In genomic region chr1:224733021-224733911, GRCh38 we compare ENCODE assay signal across 8 cellular contexts.
DNase-seq lines count a peak whose midpoint lies in the region; ATAC-seq, FAIRE-seq and TF ChIP-seq lines count a peak whose summit lies in the region.

No MANE protein-coding gene starts in this region.

- TF ChIP-seq POLR2A in suprapubic skin (IDR thresholded peaks at IDR 0.05) (no peak), esophagus muscularis mucosa (IDR thresholded peaks at IDR 0.05; ENCODE audit: low read depth) (no peak)

- in situ Hi-C loops in GM23248 (cut with MboI) = no loop called here

- TF ChIP-seq CTCF in fibroblast of villous mesenchyme (IDR thresholded peaks at IDR 0.05; ENCODE audit: insufficient read depth, low read depth, low read length) = no peak
- no peak for TF ChIP-seq CTCF in suprapubic skin (IDR thresholded peaks at IDR 0.05)
- TF ChIP-seq CTCF in esophagus muscularis mucosa (IDR thresholded peaks at IDR 0.05) = no peak

- no peaks in the 10 kb centered on the region for H3K79me2 ChIP-seq in GM23248 (ENCODE audit: insufficient read depth)

- H3K4me1 ChIP-seq in GM23248 (ENCODE audit: insufficient read depth) = peaks cover 42% of the 10 kb centered on the region
- peaks cover 45% of the 10 kb centered on the region for H3K4me1 ChIP-seq in suprapubic skin
- H3K4me1 ChIP-seq in small intestine (ENCODE audit: control insufficient read depth in 2 of 2, insufficient read depth in 1 of 2, low read depth in 1 of 2, low read length in 1 of 2) = no peaks in the 10 kb centered on the region
- H3K4me1 ChIP-seq in esophagus muscularis mucosa = peaks cover 22 to 40% (median 35%) of the 10 kb centered on the region in 4 donors

- H4K20me1 ChIP-seq in GM23248 (ENCODE audit: insufficient read depth) = no peaks in the 10 kb centered on the region

- H3K27me3 ChIP-seq in GM23248 (replicated peaks; ENCODE audit: insufficient read depth) = no peaks in the 10 kb centered on the region
- no peaks in the 10 kb centered on the region for H3K27me3 ChIP-seq in suprapubic skin
- no peaks in the 10 kb centered on the region for H3K27me3 ChIP-seq in small intestine (ENCODE audit: control insufficient read depth in 2 of 2, insufficient read depth in 2 of 2, low read length in 2 of 2)
- no peaks in the 10 kb centered on the region for H3K27me3 ChIP-seq in esophagus muscularis mucosa

- H3K4me3 ChIP-seq in GM23248 (no peak overlapping the region), fibroblast of villous mesenchyme (ENCODE audit: low read depth, low read length) (no peak overlapping the region), suprapubic skin (no peak overlapping the region), small intestine (ENCODE audit: low read depth in 1 of 2, low read length in 2 of 2) (no peak overlapping the region), esophagus muscularis mucosa (no peak overlapping the region)

- peak overlapping the region; percentile 51 for H3K9ac ChIP-seq in GM23248

- 25% methylated on average over 12 of the region's 12 CpGs for WGBS in GM23248 (ENCODE audit: low coverage in 1 of 2, low lambda C conversion rate in 2 of 2, missing lambda C conversion rate in 2 of 2), 2 experiments
- WGBS in suprapubic skin = 39% methylated on average over 9 of the region's 12 CpGs
- WGBS in small intestine, 3 donors = 27 to 39% (median 38%) methylated on average over 12 of the region's 12 CpGs
- 51% methylated on average over 12 of the region's 12 CpGs for WGBS in esophagus muscularis mucosa

- no peaks in the 10 kb centered on the region for H3K36me3 ChIP-seq in GM23248 (ENCODE audit: low read depth)
- H3K36me3 ChIP-seq in suprapubic skin = no peaks in the 10 kb centered on the region
- no peaks in the 10 kb centered on the region for H3K36me3 ChIP-seq in small intestine (ENCODE audit: control insufficient read depth in 2 of 2, insufficient read depth in 2 of 2, low read length in 2 of 2)
- no peaks in the 10 kb centered on the region for H3K36me3 ChIP-seq in esophagus muscularis mucosa

- no peaks in the 10 kb centered on the region for H3K9me2 ChIP-seq in GM23248 (ENCODE audit: insufficient read depth)

- DNase-seq in GM23248 (peak; percentile 77), NCI-H1092 treated with DMSO at 0.1 percent for 48 hours (lab: John Stamatoyannopoulos, UW) (peak; percentile 37), fibroblast of villous mesenchyme (ENCODE audit: low read depth) (peak; percentile 59), suprapubic skin (ENCODE audit: low spot score in 2 of 2) (no peak), small intestine (no peak), hippocampal formation (lab: John Stamatoyannopoulos, UW) (no peak), esophagus muscularis mucosa (ENCODE audit: extremely low spot score) (no peak)

- peak; percentile 58 for ATAC-seq in GM18502 (IDR thresholded peaks at IDR 0.05; ENCODE audit: poor library complexity, unreplicated experiment)

- FAIRE-seq in small intestine (lab: Jason Lieb, UNC) = no peak

- peak overlapping the region; percentile 22 for H3K4me2 ChIP-seq in GM23248 (ENCODE audit: unreplicated experiment)

- peak overlapping the region; percentile 66 for H2AFZ ChIP-seq in GM23248

- intact Hi-C loops in esophagus muscularis mucosa (cut with DNase I) = no loop called here

- peak overlapping the region; percentile 24 for H3K27ac ChIP-seq in GM23248
- peak overlapping the region; percentile 76 for H3K27ac ChIP-seq in suprapubic skin
- no peak overlapping the region for H3K27ac ChIP-seq in small intestine (ENCODE audit: low read depth in 1 of 2, low read length in 1 of 2)
- H3K27ac ChIP-seq in esophagus muscularis mucosa (replicated peaks in 1 of 4) = peak overlapping the region in 1 of 4 donors; percentile 43

- H3K9me3 ChIP-seq in GM23248 (ENCODE audit: low read depth) = no peaks in the 10 kb centered on the region
- H3K9me3 ChIP-seq in suprapubic skin = no peaks in the 10 kb centered on the region
- H3K9me3 ChIP-seq in small intestine (ENCODE audit: control insufficient read depth, low read depth) = no peaks in the 10 kb centered on the region
- no peaks in the 10 kb centered on the region for H3K9me3 ChIP-seq in esophagus muscularis mucosa

- peaks cover 27% of the 10 kb centered on the region; the same call in 1 of the 2 replicates for H3F3A ChIP-seq in GM23248 (ENCODE audit: insufficient read depth)

- TF ChIP-seq EP300 in suprapubic skin (IDR thresholded peaks at IDR 0.05) (no peak), esophagus muscularis mucosa (IDR thresholded peaks at IDR 0.05) (no peak)

Comparison
In these comparisons a context has a peak if more than half of its experiments do, and no peak if none do; other contexts are left out.
1. DNase-seq: peak in GM23248 (single experiment), NCI-H1092 treated with DMSO at 0.1 percent for 48 hours (single experiment) and fibroblast of villous mesenchyme (single experiment); none in suprapubic skin (0 of 2), small intestine (single experiment), hippocampal formation (0 of 2) and esophagus muscularis mucosa (single experiment).
2. H3K27ac ChIP-seq: peak in GM23248 (single experiment) and suprapubic skin (single experiment); none in small intestine (0 of 2).